ENCODE assay signal across 4 cellular contexts in genomic region chr19:33346665-33347064, GRCh38.
A peak's percentile ranks its signal among the peaks of the same experiment; 100 is the strongest.
TF ChIP-seq lines count a peak whose summit lies in the region.

No MANE protein-coding gene starts in this region.

TF ChIP-seq in A549, 52 proteins besides CTCF, POLR2A, EP300 and RAD21:
- TF ChIP-seq RFX5 (IDR thresholded peaks at IDR 0.05) (no peak), MYC (IDR thresholded peaks at IDR 0.05; ENCODE audit: borderline replicate concordance, low read length) (no peak), CBX2 (IDR thresholded peaks at IDR 0.05; ENCODE audit: borderline replicate concordance, low read depth) (no peak), KDM1A (IDR thresholded peaks at IDR 0.05; ENCODE audit: low read depth) (no peak), GATA3 (IDR thresholded peaks at IDR 0.05; ENCODE audit: borderline replicate concordance) (no peak), HDAC2 (IDR thresholded peaks at IDR 0.05) (no peak), HES2 (IDR thresholded peaks at IDR 0.05) (no peak), JUNB (IDR thresholded peaks at IDR 0.05) (no peak), BCL3 (IDR thresholded peaks at IDR 0.05) (no peak), BHLHE40 (IDR thresholded peaks at IDR 0.05; ENCODE audit: low read depth, low read length) (no peak)
- TF ChIP-seq, protein P1, sequence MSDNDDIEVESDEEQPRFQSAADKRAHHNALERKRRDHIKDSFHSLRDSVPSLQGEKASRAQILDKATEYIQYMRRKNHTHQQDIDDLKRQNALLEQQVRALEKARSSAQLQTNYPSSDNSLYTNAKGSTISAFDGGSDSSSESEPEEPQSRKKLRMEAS (IDR thresholded peaks at IDR 0.05) = no peak

TF ChIP-seq in HEK293, 187 proteins besides CTCF, POLR2A, EP300 and RAD21:
- TF ChIP-seq ZNF23 (tag by site-specific recombination; IDR thresholded peaks at IDR 0.05; ENCODE audit: borderline replicate concordance) (no peak), ZFP37 (tag by site-specific recombination; IDR thresholded peaks at IDR 0.05) (no peak), ZNF341 (tag by site-specific recombination; IDR thresholded peaks at IDR 0.05; ENCODE audit: low read depth) (peak; percentile 63), ZNF791 (tag by site-specific recombination; IDR thresholded peaks at IDR 0.05) (no peak), ATF2 (tag by site-specific recombination; IDR thresholded peaks at IDR 0.05; ENCODE audit: low read depth) (no peak), ZNF121 (tag by site-specific recombination; IDR thresholded peaks at IDR 0.05) (peak; percentile 75), ZNF211 (tag by site-specific recombination; IDR thresholded peaks at IDR 0.05; ENCODE audit: low read depth) (no peak)
- TF ChIP-seq, protein P2, sequence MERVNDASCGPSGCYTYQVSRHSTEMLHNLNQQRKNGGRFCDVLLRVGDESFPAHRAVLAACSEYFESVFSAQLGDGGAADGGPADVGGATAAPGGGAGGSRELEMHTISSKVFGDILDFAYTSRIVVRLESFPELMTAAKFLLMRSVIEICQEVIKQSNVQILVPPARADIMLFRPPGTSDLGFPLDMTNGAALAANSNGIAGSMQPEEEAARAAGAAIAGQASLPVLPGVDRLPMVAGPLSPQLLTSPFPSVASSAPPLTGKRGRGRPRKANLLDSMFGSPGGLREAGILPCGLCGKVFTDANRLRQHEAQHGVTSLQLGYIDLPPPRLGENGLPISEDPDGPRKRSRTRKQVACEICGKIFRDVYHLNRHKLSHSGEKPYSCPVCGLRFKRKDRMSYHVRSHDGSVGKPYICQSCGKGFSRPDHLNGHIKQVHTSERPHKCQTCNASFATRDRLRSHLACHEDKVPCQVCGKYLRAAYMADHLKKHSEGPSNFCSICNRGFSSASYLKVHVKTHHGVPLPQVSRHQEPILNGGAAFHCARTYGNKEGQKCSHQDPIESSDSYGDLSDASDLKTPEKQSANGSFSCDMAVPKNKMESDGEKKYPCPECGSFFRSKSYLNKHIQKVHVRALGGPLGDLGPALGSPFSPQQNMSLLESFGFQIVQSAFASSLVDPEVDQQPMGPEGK (tag by site-specific recombination; IDR thresholded peaks at IDR 0.05) = no peak

TF ChIP-seq in WTC11, 78 proteins besides CTCF, POLR2A, EP300 and RAD21:
- TF ChIP-seq ZNF138 (CRISPR knock-in tag; conservative IDR thresholded peaks at IDR 0.05) (no peak), SOX15 (CRISPR knock-in tag; IDR thresholded peaks at IDR 0.05) (no peak), IRF2 (CRISPR knock-in tag; IDR thresholded peaks at IDR 0.05; ENCODE audit: borderline replicate concordance, low read depth) (no peak), ZNF121 (CRISPR knock-in tag; IDR thresholded peaks at IDR 0.05) (peak; percentile 13; the same call in 1 of the 2 replicates)

TF ChIP-seq in H1, 55 proteins besides CTCF, POLR2A, EP300 and RAD21:
- TF ChIP-seq CEBPB (IDR thresholded peaks at IDR 0.05; ENCODE audit: low read depth, low read length) (peak; percentile 74), CTBP2 (IDR thresholded peaks at IDR 0.05; ENCODE audit: borderline replicate concordance, insufficient read depth, insufficient read length, low read length) (no peak)
